ENCODE assay signal across 12 cellular contexts in genomic region chr5:142872795-142873194, GRCh38.
DNase-seq lines count a peak whose midpoint lies in the region; FAIRE-seq and TF ChIP-seq lines count a peak whose summit lies in the region.
"Had no signal": no experiment of that assay in that cellular context is flagged by ENCODE, and none has a peak within 500 bp of the region (broad histone marks: within the 10 kb centered on the region; RNA-seq: fewer than 3 reads in every experiment).

No MANE protein-coding gene starts in this region.

- no peaks in the 10 kb centered on the region for H3K9me2 ChIP-seq in GM23248 (ENCODE audit: insufficient read depth)

- in situ Hi-C loops in GM23248 (cut with MboI): loop anchor here (5.0 kb wide), 1 partner anchor 150 kb away; no protein-coding TSS in a partner anchor

- FAIRE-seq in RCC 7860 (lab: Jason Lieb, UNC): peak; percentile 80

- peaks cover 4% of the 10 kb centered on the region; the same call in 1 of the 2 replicates for H3F3A ChIP-seq in GM23248 (ENCODE audit: insufficient read depth)
- H3F3A ChIP-seq in smooth muscle cell (ENCODE audit: low read depth): no peaks in the 10 kb centered on the region

- no peak overlapping the region for H2AFZ ChIP-seq in GM23248
- no peak overlapping the region for H2AFZ ChIP-seq in smooth muscle cell (ENCODE audit: low read depth)

- no peak overlapping the region for H3K4me3 ChIP-seq in GM23248
- no peak overlapping the region for H3K4me3 ChIP-seq in neutrophil (ENCODE audit: low read depth in 1 of 2, low read length in 1 of 2)
- H3K4me3 ChIP-seq in smooth muscle cell: no peak overlapping the region
- H3K4me3 ChIP-seq: uterus had no signal

- H3K79me2 ChIP-seq in GM23248 (ENCODE audit: insufficient read depth) (no peaks in the 10 kb centered on the region), smooth muscle cell (ENCODE audit: low read depth) (no peaks in the 10 kb centered on the region)

- H3K9me3 ChIP-seq in GM23248 (ENCODE audit: low read depth): no peaks in the 10 kb centered on the region
- H3K9me3 ChIP-seq in neutrophil: no peaks in the 10 kb centered on the region
- H3K9me3 ChIP-seq in smooth muscle cell (replicated peaks; ENCODE audit: low read depth): no peaks in the 10 kb centered on the region
- H3K9me3 ChIP-seq: uterus had no signal

- WGBS in GM23248 (ENCODE audit: low coverage in 1 of 2, low lambda C conversion rate in 2 of 2, missing lambda C conversion rate in 2 of 2), 2 experiments: 47 to 62% methylated on average over 3 of the region's 3 CpGs
- 43% methylated on average over 3 of the region's 3 CpGs for WGBS in smooth muscle cell (ENCODE audit: low lambda C conversion rate)

- TF ChIP-seq CTCF in neutrophil (IDR thresholded peaks at IDR 0.05) (no peak), smooth muscle cell (IDR thresholded peaks at IDR 0.05; ENCODE audit: borderline replicate concordance, insufficient read depth, poor library complexity, severe bottlenecking) (no peak)

- H4K20me1 ChIP-seq in GM23248 (ENCODE audit: insufficient read depth) (no peaks in the 10 kb centered on the region), smooth muscle cell (ENCODE audit: low read depth) (no peaks in the 10 kb centered on the region)

- DNase-seq in GM23248: peak; percentile 33
- peak; percentile 91 for DNase-seq in RCC 7860 (ENCODE audit: low spot score)
- DNase-seq in epithelial cell of prostate (ENCODE audit: low read depth, low spot score): peak; percentile 55
- DNase-seq in NCI-H128 (lab: John Stamatoyannopoulos, UW; ENCODE audit: unreplicated experiment): no peak
- DNase-seq in smooth muscle cell (lab: John Stamatoyannopoulos, UW; ENCODE audit: unreplicated experiment): no peak
- no peak for DNase-seq in MV-4-11 (lab: John Stamatoyannopoulos, UW)
- DNase-seq in SKM-1 (lab: John Stamatoyannopoulos, UW; ENCODE audit: unreplicated experiment): no peak
- DNase-seq: activated CD4-positive, CD25-positive, alpha-beta regulatory T cell; activated naive CD4-positive, alpha-beta T cell; NCI-H1105 treated with DMSO at 0.1 percent for 48 hours; uterus had no signal

- no peak overlapping the region for H3K4me2 ChIP-seq in GM23248 (ENCODE audit: unreplicated experiment)
- H3K4me2 ChIP-seq in smooth muscle cell: no peak overlapping the region

- H3K4me1 ChIP-seq in GM23248 (ENCODE audit: insufficient read depth): no peaks in the 10 kb centered on the region
- peaks cover 4 to 23% of the 10 kb centered on the region in 2 experiments for H3K4me1 ChIP-seq in neutrophil (ENCODE audit: control insufficient read depth in 1 of 2, insufficient read depth in 1 of 2, low read depth in 1 of 2, low read length in 1 of 2)
- peaks cover 7% of the 10 kb centered on the region for H3K4me1 ChIP-seq in smooth muscle cell (ENCODE audit: low read depth)
- H3K4me1 ChIP-seq: uterus had no signal

- H3K36me3 ChIP-seq in GM23248 (ENCODE audit: low read depth) (no peaks in the 10 kb centered on the region), neutrophil (peaks cover 46% of the 10 kb centered on the region), smooth muscle cell (ENCODE audit: low read depth) (no peaks in the 10 kb centered on the region)
- H3K36me3 ChIP-seq: uterus had no signal

- H3K27me3 ChIP-seq in GM23248 (replicated peaks; ENCODE audit: insufficient read depth): no peaks in the 10 kb centered on the region
- H3K27me3 ChIP-seq in neutrophil: no peaks in the 10 kb centered on the region
- H3K27me3 ChIP-seq in smooth muscle cell (ENCODE audit: low read depth): no peaks in the 10 kb centered on the region
- H3K27me3 ChIP-seq: uterus had no signal

- H3K27ac ChIP-seq in GM23248 (no peak overlapping the region), epithelial cell of prostate (peak overlapping the region; percentile 5), neutrophil (peak overlapping the region; percentile 21), smooth muscle cell (ENCODE audit: low read depth) (no peak overlapping the region)
- H3K27ac ChIP-seq: uterus had no signal

- no peak overlapping the region for H3K9ac ChIP-seq in GM23248
- no peak overlapping the region for H3K9ac ChIP-seq in smooth muscle cell (ENCODE audit: low read depth)

Comparison
In these comparisons a context has a peak if more than half of its experiments do, and no peak if none do; other contexts are left out.
1. DNase-seq: peak in GM23248 (single experiment), RCC 7860 (single experiment) and epithelial cell of prostate (single experiment); none in NCI-H128 (single experiment), smooth muscle cell (single experiment), MV-4-11 (single experiment) and SKM-1 (single experiment).
2. H3K27ac ChIP-seq: peak in epithelial cell of prostate (single experiment) and neutrophil (single experiment); none in GM23248 (single experiment) and smooth muscle cell (single experiment).